Comparison of ENCODE assay signal across 17 cellular contexts in genomic region chr4:51901363-51901762, GRCh38.
"Had no signal": no experiment of that assay in that cellular context is flagged by ENCODE, and none has a peak within 500 bp of the region (broad histone marks: within the 10 kb centered on the region; RNA-seq: fewer than 3 reads in every experiment).

No MANE protein-coding gene starts in this region.

- H3K4me3 ChIP-seq: adrenal gland, coronary artery, gastroesophageal sphincter, lung, suprapubic skin, upper lobe of left lung had no signal

- DNase-seq: activated CD4-positive, alpha-beta T cell treated with anti-CD3 and anti-CD28 coated beads, Interleukin-2, amount 50 U/mL, for 1 hour; activated naive CD4-positive, alpha-beta T cell treated with anti-CD3 and anti-CD28 coated beads, Interleukin-2, amount 50 U/mL, for 16 hours; activated T-cell treated with anti-CD3 and anti-CD28 coated beads, Interleukin-2, amount 50 U/mL, for 1 hour; adrenal gland; effector CD8-positive, alpha-beta T cell; hippocampal formation; kidney glomerular epithelial cell; natural killer cell; stimulated activated CD4-positive, alpha-beta T cell treated with anti-CD3 and anti-CD28 coated beads, Interleukin-2, amount 100 ng/mL, for 48 hours; stimulated activated naive CD8-positive, alpha-beta T cell treated with anti-CD3 and anti-CD28 coated beads, Interleukin-15, Interleukin-2, amounts not matched to agents 100 U/mL and 50 U/mL, for 24 hours; T-helper 2 cell; upper lobe of left lung had no signal

- H3K27ac ChIP-seq: adrenal gland, coronary artery, epithelial cell of prostate, gastroesophageal sphincter, suprapubic skin, upper lobe of left lung had no signal

- H3K4me3 Mint-ChIP-seq: natural killer cell had no signal

- H3K9me3 ChIP-seq: adrenal gland, gastroesophageal sphincter, suprapubic skin, upper lobe of left lung had no signal

- ATAC-seq: gastroesophageal sphincter; natural killer cell; stimulated activated naive CD8-positive, alpha-beta T cell treated with anti-CD3 and anti-CD28 coated beads, Interleukin-15, Interleukin-2, amounts not matched to agents 100 U/mL and 50 U/mL, for 24 hours had no signal

- H3K9me3 Mint-ChIP-seq: natural killer cell had no signal

- H3K4me1 ChIP-seq: suprapubic skin had no signal

- H3K36me3 Mint-ChIP-seq: natural killer cell had no signal

- H3K27me3 ChIP-seq: adrenal gland, gastroesophageal sphincter, suprapubic skin, upper lobe of left lung had no signal
